Comparison of ENCODE assay signal across 11 cellular contexts in genomic region chr2:42025151-42025582, GRCh38.
DNase-seq lines count a peak whose midpoint lies in the region; ATAC-seq and TF ChIP-seq lines count a peak whose summit lies in the region.
"Had no signal": no experiment of that assay in that cellular context is flagged by ENCODE, and none has a peak within 500 bp of the region (broad histone marks: within the 10 kb centered on the region; RNA-seq: fewer than 3 reads in every experiment).

No MANE protein-coding gene starts in this region.

- H3K4me3 ChIP-seq in HUES6 (ENCODE audit: low read depth, low read length): no peak overlapping the region
- no peak overlapping the region for H3K4me3 ChIP-seq in astrocyte of the spinal cord (ENCODE audit: low read depth, low read length)
- no peak overlapping the region for H3K4me3 ChIP-seq in skeletal muscle cell (ENCODE audit: low read depth, low read length)

- H3K27me3 ChIP-seq in HUES6 (ENCODE audit: control insufficient read depth, insufficient read depth, low read length): no peaks in the 10 kb centered on the region

- ATAC-seq in HG03108 (IDR thresholded peaks at IDR 0.05; ENCODE audit: unreplicated experiment): no peak

- in situ Hi-C loops in astrocyte of the spinal cord (cut with HindIII; ENCODE audit: low sequenced_read_pairs): no loop called here

- intact Hi-C loops in head of caudate nucleus (cut with DNase I): no loop called here

- no peak for TF ChIP-seq CTCF in astrocyte of the spinal cord (IDR thresholded peaks at IDR 0.05; ENCODE audit: low read depth, low read length)

- peaks cover 35% of the 10 kb centered on the region for H3K4me1 ChIP-seq in HUES6 (ENCODE audit: control insufficient read depth, insufficient read depth, low read length)

- no peak overlapping the region for H3K27ac ChIP-seq in HUES6 (ENCODE audit: low read depth, low read length)

- H3K36me3 ChIP-seq in HUES6 (ENCODE audit: control insufficient read depth, insufficient read depth, low read length): no peaks in the 10 kb centered on the region

- peaks cover 4% of the 10 kb centered on the region; the same call in 1 of the 2 replicates for H3K9me3 ChIP-seq in HUES6 (ENCODE audit: control insufficient read depth, insufficient read depth, low read depth, low read length)

- peak overlapping the region; percentile 2 for H3K9ac ChIP-seq in HUES6 (ENCODE audit: low read length)

- DNase-seq in astrocyte of the spinal cord (ENCODE audit: low read depth, low spot score) (peak; percentile 73), iPS-NIHi11 (ENCODE audit: low spot score) (peak; percentile 55), skeletal muscle cell (ENCODE audit: low read depth) (peak; percentile 48), MV-4-11 (lab: John Stamatoyannopoulos, UW) (no peak), cortex of kidney (lab: John Stamatoyannopoulos, UW) (no peak), head of caudate nucleus (no peak)
- DNase-seq: activated B cell treated with CpG ODN at 0.5 μM for 24 hours, anterior cingulate cortex, NCI-H774 had no signal

Comparison
In these comparisons a context has a peak if more than half of its experiments do, and no peak if none do; other contexts are left out.
1. DNase-seq: peak in astrocyte of the spinal cord (single experiment), iPS-NIHi11 (single experiment) and skeletal muscle cell (single experiment); none in MV-4-11 (single experiment), cortex of kidney (single experiment) and head of caudate nucleus (0 of 42).